ENCODE assay signal across 15 cellular contexts in the genomic region with DNA sequence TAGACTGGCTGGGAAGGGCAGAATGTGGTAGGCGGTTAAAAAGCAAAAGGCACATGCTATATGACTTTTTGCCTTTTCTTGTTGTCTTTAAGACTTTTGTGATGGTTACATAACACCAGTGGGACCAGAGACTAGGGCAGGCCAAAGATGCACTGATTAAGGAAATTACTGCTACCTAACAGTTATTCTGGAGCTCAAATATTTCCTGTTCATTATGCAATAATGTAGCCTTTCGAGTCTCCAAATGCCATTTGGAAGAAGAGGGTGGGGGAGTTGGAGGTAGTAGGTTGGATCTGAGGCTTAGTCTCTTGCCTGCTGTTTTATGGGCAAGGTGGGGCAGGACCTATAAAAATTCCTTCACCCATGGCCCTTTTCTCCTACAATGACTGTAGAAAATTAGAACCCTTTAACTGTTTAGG. TPM values are rescaled to one million over a fixed set of nuclear protein-coding genes. Genes with fewer than 3 reads are reported as not detected.
DNase-seq lines count a peak whose midpoint lies in the region; ATAC-seq lines count a peak whose summit lies in the region.
"Had no signal": no experiment of that assay in that cellular context is flagged by ENCODE, and none has a peak within 500 bp of the region (broad histone marks: within the 10 kb centered on the region; RNA-seq: fewer than 3 reads in every experiment).

No MANE protein-coding gene starts in this region.

- ATAC-seq in GM21423 (IDR thresholded peaks at IDR 0.05; ENCODE audit: unreplicated experiment), result no peak

- DNase-seq in GM04504 (ENCODE audit: low read depth), result peak; percentile 19
- peak; percentile 3 for DNase-seq in HT1080 (ENCODE audit: low read depth)
- DNase-seq in cerebellar cortex (ENCODE audit: low spot score), result peak; percentile 31
- peak; percentile 23 for DNase-seq in renal cortical epithelial cell (ENCODE audit: low read depth)
- DNase-seq in stimulated activated naive CD4-positive, alpha-beta T cell (lab: John Stamatoyannopoulos, UW), result no peak
- DNase-seq in stimulated activated CD4-positive, alpha-beta T cell treated with anti-CD3 and anti-CD28 coated beads, Interleukin-4, amount 100 ng/mL, for 4 hours, result no peak
- DNase-seq: C1 segment of cervical spinal cord, DMS153, Karpas-422, NCI-H1417, NCI-H1930, NCI-H524 treated with DMSO at 0.1 percent for 48 hours, OCI-M1 had no signal

RNA-seq across cellular contexts. Expression of a gene that starts 51.7 kb away (rescaled TPM):
- total RNA-seq in HT1080 (2014; rRNA removed; shearing (Covaris generic)), result not detected in 2 replicates
- polyA plus RNA-seq in HT1080 (2015; cell fraction: cytosol; rRNA removed), result 0.02 and 0.05 TPM in 2 replicates
- not detected in 2 replicates for polyA plus RNA-seq in HT1080 (2015; cell fraction: nucleus; rRNA removed)
- total RNA-seq in renal cortical epithelial cell, result 0.25 and 1.0 TPM in 2 replicates
- total RNA-seq: SK-MEL-5 had no signal

Comparison
In these comparisons a context has a peak if more than half of its experiments do, and no peak if none do; other contexts are left out.
1. DNase-seq: peak in GM04504 (single experiment), HT1080 (single experiment), cerebellar cortex (single experiment) and renal cortical epithelial cell (single experiment); none in stimulated activated naive CD4-positive, alpha-beta T cell (0 of 6) and stimulated activated CD4-positive, alpha-beta T cell treated with anti-CD3 and anti-CD28 coated beads, Interleukin-4, amount 100 ng/mL, for 4 hours (0 of 2).